In the genomic region with DNA sequence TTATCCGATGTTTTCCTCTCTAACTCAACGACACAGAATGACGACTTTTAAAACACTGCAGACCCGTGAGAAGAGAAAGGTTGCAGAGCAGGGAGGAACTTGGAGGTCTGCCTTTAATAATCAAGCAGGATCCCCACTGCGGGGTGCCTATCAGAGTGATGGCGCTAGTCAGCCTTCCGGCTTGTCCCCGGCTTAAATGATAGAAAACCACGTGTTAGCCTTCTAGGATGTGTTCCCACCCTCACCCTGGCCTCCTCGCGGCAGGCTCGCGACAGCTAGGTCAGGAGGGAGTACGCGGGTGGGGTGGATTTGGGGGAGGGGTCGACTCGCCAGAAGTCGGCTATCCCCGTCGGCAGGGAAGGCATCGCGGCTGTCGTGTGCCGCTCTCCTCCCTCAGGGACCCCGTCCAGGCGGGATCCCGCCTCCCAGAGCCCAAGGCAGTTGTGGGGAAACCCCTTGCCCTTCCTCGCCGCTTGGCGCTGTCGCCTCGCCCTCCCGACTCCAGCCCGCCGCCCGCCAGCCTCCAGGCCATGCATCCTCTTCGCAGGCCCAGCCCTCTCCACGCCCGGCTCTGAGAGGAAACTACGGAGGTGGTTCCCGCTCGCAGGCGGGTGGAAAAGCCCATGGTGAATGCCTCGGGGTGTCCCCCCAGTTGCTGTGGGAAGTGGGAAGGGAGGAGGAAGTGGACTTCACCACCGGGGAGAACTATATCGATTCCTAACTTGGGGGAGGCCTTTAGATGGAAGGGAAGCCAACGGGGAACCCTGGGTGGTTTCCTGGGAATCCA, we compare ENCODE assay signal across 1 cellular context.
TF ChIP-seq lines count a peak whose summit lies in the region.

No MANE protein-coding gene starts in this region.

TF ChIP-seq in GM12878, 131 proteins besides CTCF, POLR2A, EP300 and RAD21 (continues in another document):
- TF ChIP-seq NR2F1 (conservative IDR thresholded peaks at IDR 0.05), result 0 out of 2 replicates have a peak, but pooled peaks have one; percentile 25
- no peak; the same call in 1 of the 2 replicates for TF ChIP-seq RFX5 (IDR thresholded peaks at IDR 0.05; ENCODE audit: low read depth, low read length)
- TF ChIP-seq YY1 (IDR thresholded peaks at IDR 0.05; ENCODE audit: low read depth, low read length), result peak; percentile 82; the same call in 1 of the 2 replicates
- TF ChIP-seq PAX8 (IDR thresholded peaks at IDR 0.05), result no peak
- no peak for TF ChIP-seq ETV6 (conservative IDR thresholded peaks at IDR 0.05 in 1 of 2, IDR thresholded peaks at IDR 0.05 in 1 of 2; ENCODE audit: borderline replicate concordance in 1 of 2, low read depth in 1 of 2)
- 0 out of 2 replicates have a peak, but pooled peaks have one; percentile 11 for TF ChIP-seq NBN (IDR thresholded peaks at IDR 0.05)
- TF ChIP-seq ZBTB40 (IDR thresholded peaks at IDR 0.05; ENCODE audit: borderline replicate concordance), result no peak
- TF ChIP-seq SREBF1 (IDR thresholded peaks at IDR 0.05; ENCODE audit: low read length), result no peak; the same call in 1 of the 2 replicates
- no peak for TF ChIP-seq EZH2 (IDR thresholded peaks at IDR 0.05; ENCODE audit: borderline replicate concordance, control insufficient read depth, low read depth, low read length)
- no peak for TF ChIP-seq HDAC2 (IDR thresholded peaks at IDR 0.05)
- no peak for TF ChIP-seq ZNF207 (IDR thresholded peaks at IDR 0.05; ENCODE audit: borderline replicate concordance)
- no peak for TF ChIP-seq TCF3 (IDR thresholded peaks at IDR 0.05; ENCODE audit: borderline replicate concordance, insufficient read depth, low read depth, low read length)
- TF ChIP-seq PML (IDR thresholded peaks at IDR 0.05; ENCODE audit: low read length), result no peak
- no peak for TF ChIP-seq ZNF274 (IDR thresholded peaks at IDR 0.05; ENCODE audit: insufficient read depth, insufficient read length)
- TF ChIP-seq, protein P1, sequence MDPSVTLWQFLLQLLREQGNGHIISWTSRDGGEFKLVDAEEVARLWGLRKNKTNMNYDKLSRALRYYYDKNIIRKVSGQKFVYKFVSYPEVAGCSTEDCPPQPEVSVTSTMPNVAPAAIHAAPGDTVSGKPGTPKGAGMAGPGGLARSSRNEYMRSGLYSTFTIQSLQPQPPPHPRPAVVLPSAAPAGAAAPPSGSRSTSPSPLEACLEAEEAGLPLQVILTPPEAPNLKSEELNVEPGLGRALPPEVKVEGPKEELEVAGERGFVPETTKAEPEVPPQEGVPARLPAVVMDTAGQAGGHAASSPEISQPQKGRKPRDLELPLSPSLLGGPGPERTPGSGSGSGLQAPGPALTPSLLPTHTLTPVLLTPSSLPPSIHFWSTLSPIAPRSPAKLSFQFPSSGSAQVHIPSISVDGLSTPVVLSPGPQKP (IDR thresholded peaks at IDR 0.05; ENCODE audit: low read depth, low read length), result no peak
- no peak; the same call in 1 of the 2 replicates for TF ChIP-seq CBFB (IDR thresholded peaks at IDR 0.05; ENCODE audit: low read depth)
- TF ChIP-seq PBX3 (IDR thresholded peaks at IDR 0.05; ENCODE audit: insufficient replicate concordance, low read depth, low read length), result no peak
- TF ChIP-seq, protein P2, sequence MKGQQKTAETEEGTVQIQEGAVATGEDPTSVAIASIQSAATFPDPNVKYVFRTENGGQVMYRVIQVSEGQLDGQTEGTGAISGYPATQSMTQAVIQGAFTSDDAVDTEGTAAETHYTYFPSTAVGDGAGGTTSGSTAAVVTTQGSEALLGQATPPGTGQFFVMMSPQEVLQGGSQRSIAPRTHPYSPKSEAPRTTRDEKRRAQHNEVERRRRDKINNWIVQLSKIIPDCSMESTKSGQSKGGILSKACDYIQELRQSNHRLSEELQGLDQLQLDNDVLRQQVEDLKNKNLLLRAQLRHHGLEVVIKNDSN (IDR thresholded peaks at IDR 0.05; ENCODE audit: borderline replicate concordance, extremely low read length, insufficient read depth, low read depth, low read length), result no peak
- TF ChIP-seq RELB (IDR thresholded peaks at IDR 0.05; ENCODE audit: low read depth), result no peak
- TF ChIP-seq FOS (IDR thresholded peaks at IDR 0.05; ENCODE audit: borderline replicate concordance, extremely low read depth, insufficient read length), result no peak
- TF ChIP-seq, protein P3, sequence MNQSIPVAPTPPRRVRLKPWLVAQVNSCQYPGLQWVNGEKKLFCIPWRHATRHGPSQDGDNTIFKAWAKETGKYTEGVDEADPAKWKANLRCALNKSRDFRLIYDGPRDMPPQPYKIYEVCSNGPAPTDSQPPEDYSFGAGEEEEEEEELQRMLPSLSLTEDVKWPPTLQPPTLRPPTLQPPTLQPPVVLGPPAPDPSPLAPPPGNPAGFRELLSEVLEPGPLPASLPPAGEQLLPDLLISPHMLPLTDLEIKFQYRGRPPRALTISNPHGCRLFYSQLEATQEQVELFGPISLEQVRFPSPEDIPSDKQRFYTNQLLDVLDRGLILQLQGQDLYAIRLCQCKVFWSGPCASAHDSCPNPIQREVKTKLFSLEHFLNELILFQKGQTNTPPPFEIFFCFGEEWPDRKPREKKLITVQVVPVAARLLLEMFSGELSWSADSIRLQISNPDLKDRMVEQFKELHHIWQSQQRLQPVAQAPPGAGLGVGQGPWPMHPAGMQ (IDR thresholded peaks at IDR 0.05; ENCODE audit: borderline replicate concordance), result no peak
- no peak for TF ChIP-seq ATF3 (IDR thresholded peaks at IDR 0.05; ENCODE audit: borderline replicate concordance, extremely low read depth, low read depth, low read length)
- TF ChIP-seq CHD2 (IDR thresholded peaks at IDR 0.05; ENCODE audit: borderline replicate concordance, low read depth, low read length), result peak; percentile 65; the same call in 1 of the 2 replicates
- TF ChIP-seq SMC3 (IDR thresholded peaks at IDR 0.05; ENCODE audit: borderline replicate concordance, low read length), result no peak; the same call in 1 of the 2 replicates
- no peak for TF ChIP-seq PAX5 (IDR thresholded peaks at IDR 0.05; ENCODE audit: borderline replicate concordance, low read depth, low read length)
- TF ChIP-seq CHD4 (IDR thresholded peaks at IDR 0.05), result no peak
- no peak for TF ChIP-seq SUZ12 (IDR thresholded peaks at IDR 0.05; ENCODE audit: unreplicated experiment)
- TF ChIP-seq TCF12 (IDR thresholded peaks at IDR 0.05; ENCODE audit: low read depth, low read length), result 0 out of 2 replicates have a peak, but pooled peaks have one; percentile 26
- no peak for TF ChIP-seq SUPT20H (IDR thresholded peaks at IDR 0.05; ENCODE audit: borderline replicate concordance, control insufficient read depth, low read depth, low read length)
- no peak for TF ChIP-seq NR2C2 (IDR thresholded peaks at IDR 0.05; ENCODE audit: borderline replicate concordance, control insufficient read depth, insufficient read length, low read depth)
- TF ChIP-seq HDGF (IDR thresholded peaks at IDR 0.05), result peak; percentile 23; the same call in 1 of the 2 replicates
- TF ChIP-seq KDM1A (IDR thresholded peaks at IDR 0.05; ENCODE audit: borderline replicate concordance), result no peak
- 0 out of 2 replicates have a peak, but pooled peaks have one; percentile 15 for TF ChIP-seq HCFC1 (IDR thresholded peaks at IDR 0.05; ENCODE audit: low read length)
- TF ChIP-seq RUNX3 (IDR thresholded peaks at IDR 0.05; ENCODE audit: low read length), result no peak
- TF ChIP-seq ZNF217 (IDR thresholded peaks at IDR 0.05), result no peak
- peak; percentile 35; the same call in 1 of the 2 replicates for TF ChIP-seq GATAD2B (conservative IDR thresholded peaks at IDR 0.05; ENCODE audit: low read depth)
- no peak for TF ChIP-seq ZNF592 (IDR thresholded peaks at IDR 0.05)
- TF ChIP-seq IKZF2 (IDR thresholded peaks at IDR 0.05), result peak in 1 of 2 experiments; percentile 87; a peak in 2 of 4 replicates
- no peak for TF ChIP-seq NFYA (IDR thresholded peaks at IDR 0.05; ENCODE audit: borderline replicate concordance, low read depth, low read length)
